ENCODE assay signal across 1 cellular context in the genomic region with DNA sequence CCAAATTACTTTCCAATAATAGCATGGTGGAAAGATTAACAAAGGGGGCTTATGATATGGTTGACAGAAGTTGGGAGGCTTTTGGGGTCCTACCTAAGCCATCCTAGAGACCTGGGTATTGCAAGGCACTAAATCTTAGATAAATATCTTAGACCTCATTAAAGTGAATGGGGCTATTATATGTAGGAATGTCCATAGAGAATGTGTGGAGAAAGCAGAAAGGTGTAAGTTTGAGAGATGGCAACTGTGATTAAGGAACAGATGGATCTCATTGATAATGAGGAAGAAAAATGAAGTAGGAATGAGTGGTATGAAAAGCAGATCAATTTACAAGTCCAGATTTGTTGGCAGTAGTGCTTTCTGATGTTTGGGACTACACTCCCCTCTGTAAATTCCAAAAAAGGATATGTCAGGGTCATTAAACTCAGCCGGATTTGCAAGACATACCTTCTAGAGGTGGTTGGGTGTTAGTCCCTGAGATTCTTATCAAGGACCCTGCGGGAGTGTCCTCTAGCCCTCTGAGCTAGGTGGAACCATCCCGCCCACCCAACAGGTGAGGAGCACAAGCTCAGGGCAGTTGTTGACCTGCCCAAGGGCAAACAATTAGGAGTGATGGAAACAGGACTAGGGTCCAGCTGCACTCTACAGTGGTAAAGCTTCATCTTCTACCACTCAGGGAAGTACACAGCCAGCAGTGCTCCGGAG.
TF ChIP-seq lines count a peak whose summit lies in the region.

No MANE protein-coding gene starts in this region.

TF ChIP-seq in liver, 16 proteins besides CTCF, POLR2A, EP300 and RAD21 (continued from another document):
- TF ChIP-seq, protein P1, sequence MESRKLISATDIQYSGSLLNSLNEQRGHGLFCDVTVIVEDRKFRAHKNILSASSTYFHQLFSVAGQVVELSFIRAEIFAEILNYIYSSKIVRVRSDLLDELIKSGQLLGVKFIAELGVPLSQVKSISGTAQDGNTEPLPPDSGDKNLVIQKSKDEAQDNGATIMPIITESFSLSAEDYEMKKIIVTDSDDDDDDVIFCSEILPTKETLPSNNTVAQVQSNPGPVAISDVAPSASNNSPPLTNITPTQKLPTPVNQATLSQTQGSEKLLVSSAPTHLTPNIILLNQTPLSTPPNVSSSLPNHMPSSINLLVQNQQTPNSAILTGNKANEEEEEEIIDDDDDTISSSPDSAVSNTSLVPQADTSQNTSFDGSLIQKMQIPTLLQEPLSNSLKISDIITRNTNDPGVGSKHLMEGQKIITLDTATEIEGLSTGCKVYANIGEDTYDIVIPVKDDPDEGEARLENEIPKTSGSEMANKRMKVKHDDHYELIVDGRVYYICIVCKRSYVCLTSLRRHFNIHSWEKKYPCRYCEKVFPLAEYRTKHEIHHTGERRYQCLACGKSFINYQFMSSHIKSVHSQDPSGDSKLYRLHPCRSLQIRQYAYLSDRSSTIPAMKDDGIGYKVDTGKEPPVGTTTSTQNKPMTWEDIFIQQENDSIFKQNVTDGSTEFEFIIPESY (IDR thresholded peaks at IDR 0.05): no peak
- TF ChIP-seq NR2F2 (IDR thresholded peaks at IDR 0.05): no peak
- no peak for TF ChIP-seq TAF1 (conservative IDR thresholded peaks at IDR 0.05)
- TF ChIP-seq, protein P2, sequence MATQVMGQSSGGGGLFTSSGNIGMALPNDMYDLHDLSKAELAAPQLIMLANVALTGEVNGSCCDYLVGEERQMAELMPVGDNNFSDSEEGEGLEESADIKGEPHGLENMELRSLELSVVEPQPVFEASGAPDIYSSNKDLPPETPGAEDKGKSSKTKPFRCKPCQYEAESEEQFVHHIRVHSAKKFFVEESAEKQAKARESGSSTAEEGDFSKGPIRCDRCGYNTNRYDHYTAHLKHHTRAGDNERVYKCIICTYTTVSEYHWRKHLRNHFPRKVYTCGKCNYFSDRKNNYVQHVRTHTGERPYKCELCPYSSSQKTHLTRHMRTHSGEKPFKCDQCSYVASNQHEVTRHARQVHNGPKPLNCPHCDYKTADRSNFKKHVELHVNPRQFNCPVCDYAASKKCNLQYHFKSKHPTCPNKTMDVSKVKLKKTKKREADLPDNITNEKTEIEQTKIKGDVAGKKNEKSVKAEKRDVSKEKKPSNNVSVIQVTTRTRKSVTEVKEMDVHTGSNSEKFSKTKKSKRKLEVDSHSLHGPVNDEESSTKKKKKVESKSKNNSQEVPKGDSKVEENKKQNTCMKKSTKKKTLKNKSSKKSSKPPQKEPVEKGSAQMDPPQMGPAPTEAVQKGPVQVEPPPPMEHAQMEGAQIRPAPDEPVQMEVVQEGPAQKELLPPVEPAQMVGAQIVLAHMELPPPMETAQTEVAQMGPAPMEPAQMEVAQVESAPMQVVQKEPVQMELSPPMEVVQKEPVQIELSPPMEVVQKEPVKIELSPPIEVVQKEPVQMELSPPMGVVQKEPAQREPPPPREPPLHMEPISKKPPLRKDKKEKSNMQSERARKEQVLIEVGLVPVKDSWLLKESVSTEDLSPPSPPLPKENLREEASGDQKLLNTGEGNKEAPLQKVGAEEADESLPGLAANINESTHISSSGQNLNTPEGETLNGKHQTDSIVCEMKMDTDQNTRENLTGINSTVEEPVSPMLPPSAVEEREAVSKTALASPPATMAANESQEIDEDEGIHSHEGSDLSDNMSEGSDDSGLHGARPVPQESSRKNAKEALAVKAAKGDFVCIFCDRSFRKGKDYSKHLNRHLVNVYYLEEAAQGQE (IDR thresholded peaks at IDR 0.05): no peak
- no peak for TF ChIP-seq JUND (IDR thresholded peaks at IDR 0.05)
- peak in 1 of 2 donors; percentile 16 for TF ChIP-seq RXRA (IDR thresholded peaks at IDR 0.05)
- TF ChIP-seq FOXA1 (IDR thresholded peaks at IDR 0.05): no peak
- TF ChIP-seq GABPA (IDR thresholded peaks at IDR 0.05 in 1 of 2, conservative IDR thresholded peaks at IDR 0.05 in 1 of 2): no peak
- peak; percentile 16 to 22 for TF ChIP-seq HNF4A (conservative IDR thresholded peaks at IDR 0.05)
